ENCODE assay signal across 8 cellular contexts in the genomic region with DNA sequence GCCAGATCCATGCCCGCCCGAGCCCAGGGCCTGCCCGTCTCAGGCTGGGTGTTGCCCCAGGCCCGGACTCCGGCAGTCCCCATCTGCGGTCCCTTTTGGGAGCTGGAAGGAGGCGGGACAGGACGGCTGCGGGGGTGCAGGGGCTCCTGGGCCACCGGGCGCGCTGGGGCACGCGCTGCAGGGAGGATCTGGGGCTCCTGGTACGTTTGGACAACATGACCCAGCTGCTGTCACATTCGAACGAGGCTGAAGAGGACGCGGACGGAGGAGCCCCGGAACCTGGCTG. TPM values are rescaled to one million over a fixed set of nuclear protein-coding genes. Genes with fewer than 3 reads are reported as not detected.
DNase-seq lines count a peak whose midpoint lies in the region; ATAC-seq and TF ChIP-seq lines count a peak whose summit lies in the region.

No MANE protein-coding gene starts in this region.

- peak overlapping the region; percentile 73 for H3K4me3 Mint-ChIP-seq in activated naive CD4-positive, alpha-beta T cell treated with anti-CD3 and anti-CD28 coated beads for 36 hours
- H3K4me3 Mint-ChIP-seq in endodermal cell, result peak overlapping the region; percentile 70

- H3K79me2 ChIP-seq in OCI-LY1 (ENCODE audit: insufficient read depth, low read length), result no peaks in the 10 kb centered on the region

- intact Hi-C loops in activated naive CD4-positive, alpha-beta T cell treated with anti-CD3 and anti-CD28 coated beads for 36 hours (cut with micrococcal nuclease), result loop anchor here (5.0 kb wide), 2 partner anchors 186 to 331 kb away; a partner anchor contains a TSS

- H3K9me3 ChIP-seq in OCI-LY1 (ENCODE audit: low read length), result no peaks in the 10 kb centered on the region
- H3K9me3 ChIP-seq in endodermal cell (ENCODE audit: control insufficient read depth, low read length), result peaks cover under 1% of the 10 kb centered on the region

- CTCF ChIA-PET in activated naive CD4-positive, alpha-beta T cell treated with anti-CD3 and anti-CD28 coated beads for 36 hours (lab: Charles Lee), result interaction anchor here (0.8 to 4.1 kb wide), 7 partner anchors 8 to 129 kb away, joined by 3 to 19 read pairs (median 5); no protein-coding TSS in a partner anchor

- H4K20me1 ChIP-seq in OCI-LY1 (ENCODE audit: insufficient read depth, low read length), result no peaks in the 10 kb centered on the region

- H3K9ac ChIP-seq in OCI-LY1 (ENCODE audit: low read length) (peak overlapping the region; percentile 79), endodermal cell (ENCODE audit: extremely low read depth, low read length, poor library complexity, severe bottlenecking) (peak overlapping the region; percentile 59)

- peak overlapping the region; percentile 77 for H3K4me2 ChIP-seq in OCI-LY1 (ENCODE audit: low read length)

- H3K4me1 ChIP-seq in OCI-LY1 (ENCODE audit: insufficient read depth, low read length, severe bottlenecking), result peaks cover 35% of the 10 kb centered on the region
- no peaks in the 10 kb centered on the region for H3K4me1 ChIP-seq in endodermal cell (ENCODE audit: control insufficient read depth, insufficient read depth, low read length)

- TF ChIP-seq CTCF in OCI-LY1 (IDR thresholded peaks at IDR 0.05; ENCODE audit: low read length) (no peak), endodermal cell (conservative IDR thresholded peaks at IDR 0.05) (no peak), omental fat pad (IDR thresholded peaks at IDR 0.05) (no peak)

- 0 out of 2 replicates have a peak, but pooled peaks cover 7% of the 10 kb centered on the region for H3F3A ChIP-seq in OCI-LY1 (ENCODE audit: insufficient read depth, low read length)

- H3K36me3 ChIP-seq in OCI-LY1 (ENCODE audit: insufficient read depth, low read length) (no peaks in the 10 kb centered on the region), endodermal cell (ENCODE audit: control insufficient read depth, insufficient read depth, low read length) (no peaks in the 10 kb centered on the region)

- no peak overlapping the region for H3K27ac Mint-ChIP-seq in activated naive CD4-positive, alpha-beta T cell treated with anti-CD3 and anti-CD28 coated beads for 36 hours
- no peak overlapping the region for H3K27ac Mint-ChIP-seq in endodermal cell

- H3K4me1 Mint-ChIP-seq in activated naive CD4-positive, alpha-beta T cell treated with anti-CD3 and anti-CD28 coated beads for 36 hours (ENCODE audit: low read depth), result peaks cover 16% of the 10 kb centered on the region
- H3K4me1 Mint-ChIP-seq in endodermal cell, result peaks cover 7% of the 10 kb centered on the region

- H3K4me3 ChIP-seq in OCI-LY1 (ENCODE audit: low read depth, low read length, poor library complexity, severe bottlenecking) (peak overlapping the region; percentile 66), endodermal cell (ENCODE audit: low read length) (peak overlapping the region; percentile 77)

- no peak overlapping the region for H2AFZ ChIP-seq in OCI-LY1 (ENCODE audit: low read length)

- H3K27me3 ChIP-seq in OCI-LY1 (ENCODE audit: insufficient read depth, low read length), result no peaks in the 10 kb centered on the region
- no peaks in the 10 kb centered on the region for H3K27me3 ChIP-seq in endodermal cell (ENCODE audit: control insufficient read depth, insufficient read depth, low read length, poor library complexity, severe bottlenecking)

- H3K27ac ChIP-seq in OCI-LY1 (ENCODE audit: low read depth, low read length, poor library complexity, severe bottlenecking), result peak overlapping the region; percentile 99
- H3K27ac ChIP-seq in endodermal cell (ENCODE audit: low read depth, low read length), result no peak overlapping the region

- peak; percentile 39 for DNase-seq in activated naive CD4-positive, alpha-beta T cell treated with anti-CD3 and anti-CD28 coated beads for 36 hours
- no peak for DNase-seq in activated naive CD4-positive, alpha-beta T cell treated with anti-CD3 and anti-CD28 coated beads, Interleukin-2, amount 50 U/mL, for 16 hours
- DNase-seq in endodermal cell (no peak), omental fat pad (ENCODE audit: low spot score) (no peak), DMS53 (lab: John Stamatoyannopoulos, UW) (no peak), DMS53 treated with DMSO at 0.1 percent for 48 hours (lab: John Stamatoyannopoulos, UW; ENCODE audit: unreplicated experiment) (no peak)
- no peak for DNase-seq in effector CD4-positive, alpha-beta T cell

- no peaks in the 10 kb centered on the region for H3K27me3 Mint-ChIP-seq in activated naive CD4-positive, alpha-beta T cell treated with anti-CD3 and anti-CD28 coated beads for 36 hours (ENCODE audit: low read depth)
- no peaks in the 10 kb centered on the region for H3K27me3 Mint-ChIP-seq in endodermal cell (ENCODE audit: insufficient read depth)

- H3K36me3 Mint-ChIP-seq in activated naive CD4-positive, alpha-beta T cell treated with anti-CD3 and anti-CD28 coated beads for 36 hours (ENCODE audit: low read depth), result no peaks in the 10 kb centered on the region
- H3K36me3 Mint-ChIP-seq in endodermal cell (ENCODE audit: low read depth), result no peaks in the 10 kb centered on the region

- ATAC-seq in omental fat pad (ENCODE audit: low FRiP score), result peak; percentile 28

- no peaks in the 10 kb centered on the region for H3K9me2 ChIP-seq in OCI-LY1 (ENCODE audit: low read depth, low read length)

- no peaks in the 10 kb centered on the region for H3K9me3 Mint-ChIP-seq in activated naive CD4-positive, alpha-beta T cell treated with anti-CD3 and anti-CD28 coated beads for 36 hours
- no peaks in the 10 kb centered on the region for H3K9me3 Mint-ChIP-seq in endodermal cell

- 26 to 31% methylated on average over 11 to 21 of the region's 21 CpGs for WGBS in endodermal cell (ENCODE audit: insufficient coverage in 1 of 2, insufficient read length in 1 of 2), 2 experiments

RNA-seq across cellular contexts. Expression of a gene that starts 6.6 kb away (rescaled TPM):
- under 1 TPM; 0.41 to 0.86 TPM for total RNA-seq in activated naive CD4-positive, alpha-beta T cell treated with anti-CD3 and anti-CD28 coated beads for 36 hours
- total RNA-seq in endodermal cell (1 to 10 TPM in 1 of 2 donors, under 1 TPM in 1; 0.89 to 1.4 TPM), omental fat pad (not detected)
- polyA plus RNA-seq in endodermal cell (2013, experiment 1 of 2), result 0.32 TPM
- polyA plus RNA-seq in endodermal cell (2013, experiment 2 of 2), result not detected

RNA-seq across cellular contexts. Expression of a gene that starts 10.6 kb away (rescaled TPM):
- under 1 TPM in 1 of 2 experiments, not detected in 1; 0.99 TPM for total RNA-seq in activated naive CD4-positive, alpha-beta T cell treated with anti-CD3 and anti-CD28 coated beads for 36 hours
- total RNA-seq in endodermal cell (1 to 10 TPM; 6.0 to 6.3 TPM), omental fat pad (1 to 10 TPM in 3 of 4 donors, under 1 TPM in 1; 0.74 to 5.7 (median 3.5) TPM)
- polyA plus RNA-seq in endodermal cell (2013, experiment 1 of 2), result 5.5 TPM
- 6.3 TPM for polyA plus RNA-seq in endodermal cell (2013, experiment 2 of 2)

RNA-seq across cellular contexts. Expression of a gene that starts 17.6 kb away (rescaled TPM):
- 100 to 1,000 TPM; 326 to 351 TPM for total RNA-seq in activated naive CD4-positive, alpha-beta T cell treated with anti-CD3 and anti-CD28 coated beads for 36 hours
- 100 to 1,000 TPM; 369 to 371 TPM for total RNA-seq in endodermal cell
- 346 TPM for polyA plus RNA-seq in endodermal cell (2013, experiment 1 of 2)
- polyA plus RNA-seq in endodermal cell (2013, experiment 2 of 2), result 334 TPM
- total RNA-seq in omental fat pad, result 100 to 1,000 TPM; 104 to 175 (median 152) TPM
